In genomic region chr11:1542267-1542666, GRCh38 we compare ENCODE assay signal across 24 cellular contexts. TPM values are rescaled to one million over a fixed set of nuclear protein-coding genes. Genes with fewer than 3 reads are reported as not detected.
DNase-seq lines count a peak whose midpoint lies in the region; ATAC-seq and TF ChIP-seq lines count a peak whose summit lies in the region.
"Had no signal": no experiment of that assay in that cellular context is flagged by ENCODE, and none has a peak within 500 bp of the region (broad histone marks: within the 10 kb centered on the region; RNA-seq: fewer than 3 reads in every experiment).

No MANE protein-coding gene starts in this region.

- DNase-seq in Caco-2 (no peak), DMS53 (lab: John Stamatoyannopoulos, UW) (peak; percentile 98), NCI-H510A (lab: John Stamatoyannopoulos, UW) (peak; percentile 73), glutamatergic neuron (peak; percentile 12), GM19240 (ENCODE audit: insufficient read length, low spot score) (no peak), medulla oblongata (ENCODE audit: extremely low spot score) (no peak)
- DNase-seq: activated B cell treated with CpG ODN at 0.5 μM for 24 hours; activated CD4-positive, alpha-beta T cell treated with anti-CD3 and anti-CD28 coated beads, Interleukin-2, amount 50 U/mL, for 4 hours; activated effector memory CD4-positive, alpha-beta T cell treated with anti-CD3 and anti-CD28 coated beads, Interleukin-2, amount 50 U/mL, for 16 hours; CD8-positive, alpha-beta T cell; effector memory CD8-positive, alpha-beta T cell; islet precursor cell; lower lobe of right lung; NCI-H524 treated with DMSO at 0.1 percent for 48 hours; stimulated activated CD4-positive, alpha-beta T cell treated with anti-CD3 and anti-CD28 coated beads, Interleukin-2, amount 100 ng/mL, for 24 hours; T-helper 9 cell had no signal

- peak overlapping the region; percentile 63 for H3K27ac Mint-ChIP-seq in Caco-2 (ENCODE audit: unreplicated experiment)
- H3K27ac Mint-ChIP-seq in glutamatergic neuron (ENCODE audit: unreplicated experiment): no peak overlapping the region
- H3K27ac Mint-ChIP-seq: CD8-positive, alpha-beta T cell; effector memory CD8-positive, alpha-beta T cell; stimulated activated effector memory CD8-positive, alpha-beta T cell treated with anti-CD3 and anti-CD28 coated beads, Interleukin-12 subunit alpha, Interleukin-12 subunit beta, amount 100 ng/mL, for 72 hours had no signal

- TF ChIP-seq CTCF in Caco-2 (IDR thresholded peaks at IDR 0.05; ENCODE audit: insufficient read depth in 1 of 2, low read depth in 1 of 2, low read length in 1 of 2, severe bottlenecking in 1 of 2, unreplicated experiment in 1 of 2) (no peak), glutamatergic neuron (IDR thresholded peaks at IDR 0.05; ENCODE audit: partially characterized antibody, unreplicated experiment) (no peak)

- intact Hi-C loops in Caco-2 (cut with micrococcal nuclease; ENCODE audit: unreplicated experiment): no loop called here

- H3K4me1 ChIP-seq in Caco-2: peaks cover 9% of the 10 kb centered on the region

- H3K36me3 Mint-ChIP-seq in Caco-2 (ENCODE audit: insufficient read depth, unreplicated experiment): no peaks in the 10 kb centered on the region
- H3K36me3 Mint-ChIP-seq in glutamatergic neuron (ENCODE audit: unreplicated experiment): no peaks in the 10 kb centered on the region
- H3K36me3 Mint-ChIP-seq: stimulated activated effector memory CD8-positive, alpha-beta T cell treated with anti-CD3 and anti-CD28 coated beads, Interleukin-12 subunit alpha, Interleukin-12 subunit beta, amount 100 ng/mL, for 72 hours had no signal

- POLR2A ChIA-PET in Caco-2 (lab: Charles Lee): no interaction called here

- H3K27me3 ChIP-seq in Caco-2 (replicated peaks; ENCODE audit: control insufficient read depth, insufficient read depth, low read length): no peaks in the 10 kb centered on the region; the same call in 1 of the 2 replicates

- no TSS peak for BruUV-seq in Caco-2 (replicated peaks; lab: Mats Ljungman, UMichigan)

- no peaks in the 10 kb centered on the region for H3K4me1 Mint-ChIP-seq in Caco-2 (ENCODE audit: low read depth, unreplicated experiment)
- no peaks in the 10 kb centered on the region for H3K4me1 Mint-ChIP-seq in glutamatergic neuron (ENCODE audit: low read depth, unreplicated experiment)
- H3K4me1 Mint-ChIP-seq: stimulated activated effector memory CD8-positive, alpha-beta T cell treated with anti-CD3 and anti-CD28 coated beads, Interleukin-12 subunit alpha, Interleukin-12 subunit beta, amount 100 ng/mL, for 72 hours had no signal

- no peaks in the 10 kb centered on the region for H3K9me3 ChIP-seq in Caco-2
- H3K9me3 ChIP-seq: esophagus muscularis mucosa, lower lobe of right lung, neutrophil, prostate gland, thoracic aorta had no signal

- no peaks in the 10 kb centered on the region for H3K36me3 ChIP-seq in Caco-2 (ENCODE audit: control insufficient read depth, insufficient read depth, low read length)
- H3K36me3 ChIP-seq: esophagus muscularis mucosa, lower lobe of right lung, neutrophil, prostate gland, thoracic aorta had no signal

- no peak overlapping the region for H3K4me3 Mint-ChIP-seq in Caco-2 (ENCODE audit: unreplicated experiment)
- no peak overlapping the region for H3K4me3 Mint-ChIP-seq in glutamatergic neuron (ENCODE audit: unreplicated experiment)
- H3K4me3 Mint-ChIP-seq: activated B cell treated with CpG ODN at 0.5 μM for 24 hours; CD8-positive, alpha-beta T cell; effector memory CD8-positive, alpha-beta T cell; stimulated activated effector memory CD8-positive, alpha-beta T cell treated with anti-CD3 and anti-CD28 coated beads, Interleukin-12 subunit alpha, Interleukin-12 subunit beta, amount 100 ng/mL, for 72 hours had no signal

- CTCF ChIA-PET in Caco-2 (lab: Charles Lee): interaction anchor here (1.5 kb wide), 1 partner anchor 53 kb away, joined by 6 read pairs; no protein-coding TSS in a partner anchor

- no peak for ATAC-seq in HG02642 (IDR thresholded peaks at IDR 0.05; ENCODE audit: poor library complexity, unreplicated experiment)
- ATAC-seq: CD8-positive, alpha-beta T cell; effector memory CD8-positive, alpha-beta T cell; lower lobe of right lung had no signal

- H3K9me3 Mint-ChIP-seq in Caco-2 (ENCODE audit: unreplicated experiment) (no peaks in the 10 kb centered on the region), glutamatergic neuron (ENCODE audit: unreplicated experiment) (peaks cover 2% of the 10 kb centered on the region)
- H3K9me3 Mint-ChIP-seq: activated B cell treated with CpG ODN at 0.5 μM for 24 hours; CD8-positive, alpha-beta T cell; effector memory CD8-positive, alpha-beta T cell; stimulated activated effector memory CD8-positive, alpha-beta T cell treated with anti-CD3 and anti-CD28 coated beads, Interleukin-12 subunit alpha, Interleukin-12 subunit beta, amount 100 ng/mL, for 72 hours had no signal

- no peak overlapping the region for H3K4me3 ChIP-seq in Caco-2 (ENCODE audit: low read depth, low read length)
- H3K4me3 ChIP-seq: esophagus muscularis mucosa, lower lobe of right lung, prostate gland, thoracic aorta had no signal

- peaks cover 2% of the 10 kb centered on the region for H3K27me3 Mint-ChIP-seq in Caco-2 (ENCODE audit: insufficient read depth, unreplicated experiment)
- peaks cover 6% of the 10 kb centered on the region for H3K27me3 Mint-ChIP-seq in glutamatergic neuron (ENCODE audit: unreplicated experiment)

RNA-seq across cellular contexts. Expression of gene DUSP8, which starts 29.8 kb away (rescaled TPM):
- total RNA-seq in Caco-2 (2022): 7.7 and 12.1 TPM in 2 replicates
- total RNA-seq in glutamatergic neuron (ENCODE audit: unreplicated experiment): 123 TPM

RNA-seq across cellular contexts. Expression of gene KRTAP5-1, which starts 42.8 kb away (rescaled TPM):
- total RNA-seq in Caco-2 (2022) (not detected in 2 replicates), glutamatergic neuron (ENCODE audit: unreplicated experiment) (not detected)
- total RNA-seq: activated B cell treated with CpG ODN at 0.5 μM for 24 hours; CD8-positive, alpha-beta T cell; esophagus muscularis mucosa; frontal cortex; lower lobe of right lung; prostate gland; skeletal muscle tissue; thoracic aorta had no signal

RNA-seq across cellular contexts. Expression of gene MOB2, which starts 55.7 kb away (rescaled TPM):
- total RNA-seq in Caco-2 (2022): 29.6 and 32.7 TPM in 2 replicates
- 29.0 TPM for total RNA-seq in glutamatergic neuron (ENCODE audit: unreplicated experiment)

RNA-seq across cellular contexts. Expression of gene KRTAP5-2, which starts 55.8 kb away (rescaled TPM):
- total RNA-seq in Caco-2 (2022) (not detected in 2 replicates), glutamatergic neuron (ENCODE audit: unreplicated experiment) (not detected)
- total RNA-seq: activated B cell treated with CpG ODN at 0.5 μM for 24 hours; CD8-positive, alpha-beta T cell; esophagus muscularis mucosa; frontal cortex; lower lobe of right lung; prostate gland; skeletal muscle tissue; thoracic aorta had no signal

Comparison
In these comparisons a context has a peak if more than half of its experiments do, and no peak if none do; other contexts are left out.
1. DNase-seq: peak in DMS53 (single experiment), NCI-H510A (single experiment) and glutamatergic neuron (single experiment); none in Caco-2 (0 of 2), GM19240 (single experiment) and medulla oblongata (single experiment).